Comparison of ENCODE assay signal across 8 cellular contexts in genomic region chr1:42932442-42932941, GRCh38. TPM values are rescaled to one million over a fixed set of nuclear protein-coding genes. Genes with fewer than 3 reads are reported as not detected.
DNase-seq lines count a peak whose midpoint lies in the region; ATAC-seq and TF ChIP-seq lines count a peak whose summit lies in the region.

No MANE protein-coding gene starts in this region.

- peak overlapping the region; percentile 95 for H3K27ac Mint-ChIP-seq in stimulated activated naive CD8-positive, alpha-beta T cell treated with anti-CD3 and anti-CD28 coated beads, Interleukin-15, Interleukin-2, amounts not matched to agents 100 ng/mL and 50 ng/mL, for 24 hours
- peak overlapping the region; percentile 94 for H3K27ac Mint-ChIP-seq in activated T-cell treated with anti-CD3 and anti-CD28 coated beads, Interleukin-2, amount 50 U/mL, for 72 hours
- H3K27ac Mint-ChIP-seq in mesothelial cell of epicardium = peak overlapping the region; percentile 90

- DNase-seq in stimulated activated naive CD8-positive, alpha-beta T cell treated with anti-CD3 and anti-CD28 coated beads, Interleukin-15, Interleukin-2, amounts not matched to agents 100 U/mL and 50 U/mL, for 24 hours = no peak
- DNase-seq in activated T-cell treated with anti-CD3 and anti-CD28 coated beads, Interleukin-2, amount 50 U/mL, for 72 hours = no peak
- DNase-seq in mesothelial cell of epicardium (ENCODE audit: low spot score in 2 of 2, unreplicated experiment in 2 of 2) = no peak
- DNase-seq in NCI-H187 treated with DMSO at 0.1 percent for 48 hours (lab: John Stamatoyannopoulos, UW) = no peak
- no peak for DNase-seq in NCI-H1930 (lab: John Stamatoyannopoulos, UW)
- DNase-seq in NCI-H1694 treated with DMSO at 0.1 percent for 48 hours (lab: John Stamatoyannopoulos, UW) = no peak

- H3K9me3 Mint-ChIP-seq in stimulated activated naive CD8-positive, alpha-beta T cell treated with anti-CD3 and anti-CD28 coated beads, Interleukin-15, Interleukin-2, amounts not matched to agents 100 ng/mL and 50 ng/mL, for 24 hours = no peaks in the 10 kb centered on the region
- no peaks in the 10 kb centered on the region for H3K9me3 Mint-ChIP-seq in activated T-cell treated with anti-CD3 and anti-CD28 coated beads, Interleukin-2, amount 50 U/mL, for 72 hours
- no peaks in the 10 kb centered on the region for H3K9me3 Mint-ChIP-seq in mesothelial cell of epicardium

- no peak for TF ChIP-seq CTCF in mesothelial cell of epicardium (IDR thresholded peaks at IDR 0.05; ENCODE audit: unreplicated experiment)

- peaks cover 77% of the 10 kb centered on the region for H3K36me3 Mint-ChIP-seq in stimulated activated naive CD8-positive, alpha-beta T cell treated with anti-CD3 and anti-CD28 coated beads, Interleukin-15, Interleukin-2, amounts not matched to agents 100 ng/mL and 50 ng/mL, for 24 hours (ENCODE audit: low read depth)
- peaks cover 7 to 11% of the 10 kb centered on the region in 2 donors for H3K36me3 Mint-ChIP-seq in activated T-cell treated with anti-CD3 and anti-CD28 coated beads, Interleukin-2, amount 50 U/mL, for 72 hours (ENCODE audit: insufficient read depth in 2 of 2)
- H3K36me3 Mint-ChIP-seq in mesothelial cell of epicardium = peaks cover 44% of the 10 kb centered on the region

- no peaks in the 10 kb centered on the region for H3K27me3 Mint-ChIP-seq in stimulated activated naive CD8-positive, alpha-beta T cell treated with anti-CD3 and anti-CD28 coated beads, Interleukin-15, Interleukin-2, amounts not matched to agents 100 ng/mL and 50 ng/mL, for 24 hours
- no peaks in the 10 kb centered on the region for H3K27me3 Mint-ChIP-seq in activated T-cell treated with anti-CD3 and anti-CD28 coated beads, Interleukin-2, amount 50 U/mL, for 72 hours (ENCODE audit: low read depth)
- no peaks in the 10 kb centered on the region for H3K27me3 Mint-ChIP-seq in mesothelial cell of epicardium (ENCODE audit: low read depth)

- peak overlapping the region; percentile 74 for H3K4me3 Mint-ChIP-seq in stimulated activated naive CD8-positive, alpha-beta T cell treated with anti-CD3 and anti-CD28 coated beads, Interleukin-15, Interleukin-2, amounts not matched to agents 100 ng/mL and 50 ng/mL, for 24 hours
- peak overlapping the region; percentile 66 to 84 for H3K4me3 Mint-ChIP-seq in activated T-cell treated with anti-CD3 and anti-CD28 coated beads, Interleukin-2, amount 50 U/mL, for 72 hours
- H3K4me3 Mint-ChIP-seq in mesothelial cell of epicardium = peak overlapping the region; percentile 13

- H3K4me1 Mint-ChIP-seq in stimulated activated naive CD8-positive, alpha-beta T cell treated with anti-CD3 and anti-CD28 coated beads, Interleukin-15, Interleukin-2, amounts not matched to agents 100 ng/mL and 50 ng/mL, for 24 hours (ENCODE audit: low read depth) = peaks cover 97% of the 10 kb centered on the region
- peaks cover 83% of the 10 kb centered on the region for H3K4me1 Mint-ChIP-seq in activated T-cell treated with anti-CD3 and anti-CD28 coated beads, Interleukin-2, amount 50 U/mL, for 72 hours (ENCODE audit: low read depth)
- peaks cover 63% of the 10 kb centered on the region for H3K4me1 Mint-ChIP-seq in mesothelial cell of epicardium

- ATAC-seq in stimulated activated naive CD8-positive, alpha-beta T cell treated with anti-CD3 and anti-CD28 coated beads, Interleukin-15, Interleukin-2, amounts not matched to agents 100 U/mL and 50 U/mL, for 24 hours = no peak
- ATAC-seq in activated T-cell treated with anti-CD3 and anti-CD28 coated beads, Interleukin-2, amount 50 U/mL, for 72 hours (replicated peaks in 1 of 2) = no peak
- no peak for ATAC-seq in GM19023 (IDR thresholded peaks at IDR 0.05; ENCODE audit: unreplicated experiment)

RNA-seq across cellular contexts. Expression of gene SLC2A1, which starts 26.2 kb away (rescaled TPM):
- 10 to 100 TPM; 41.7 to 51.9 TPM for total RNA-seq in activated T-cell treated with anti-CD3 and anti-CD28 coated beads, Interleukin-2, amount 50 U/mL, for 72 hours
- total RNA-seq in mesothelial cell of epicardium = 786 to 841 TPM (median 827 TPM) in 3 replicates

Comparison
In these comparisons a context has a peak if more than half of its experiments do, and no peak if none do; other contexts are left out.
1. H3K4me3 Mint-ChIP-seq: peak in every context shown above with its lines; median percentile 75 in activated T-cell treated with anti-CD3 and anti-CD28 coated beads, Interleukin-2, amount 50 U/mL, for 72 hours; 74 in stimulated activated naive CD8-positive, alpha-beta T cell treated with anti-CD3 and anti-CD28 coated beads, Interleukin-15, Interleukin-2, amounts not matched to agents 100 ng/mL and 50 ng/mL, for 24 hours; 13 in mesothelial cell of epicardium.
2. RNA of gene SLC2A1, which starts 26.2 kb away (total RNA-seq): 786 to 841 TPM in mesothelial cell of epicardium; 41.7 to 51.9 TPM in activated T-cell treated with anti-CD3 and anti-CD28 coated beads, Interleukin-2, amount 50 U/mL, for 72 hours; every median in the first group is over 10 times any median in the second.
3. Peak in every context shown above with its lines, with median percentiles within 50 percentile points of each other: H3K27ac Mint-ChIP-seq.